In the genomic region with DNA sequence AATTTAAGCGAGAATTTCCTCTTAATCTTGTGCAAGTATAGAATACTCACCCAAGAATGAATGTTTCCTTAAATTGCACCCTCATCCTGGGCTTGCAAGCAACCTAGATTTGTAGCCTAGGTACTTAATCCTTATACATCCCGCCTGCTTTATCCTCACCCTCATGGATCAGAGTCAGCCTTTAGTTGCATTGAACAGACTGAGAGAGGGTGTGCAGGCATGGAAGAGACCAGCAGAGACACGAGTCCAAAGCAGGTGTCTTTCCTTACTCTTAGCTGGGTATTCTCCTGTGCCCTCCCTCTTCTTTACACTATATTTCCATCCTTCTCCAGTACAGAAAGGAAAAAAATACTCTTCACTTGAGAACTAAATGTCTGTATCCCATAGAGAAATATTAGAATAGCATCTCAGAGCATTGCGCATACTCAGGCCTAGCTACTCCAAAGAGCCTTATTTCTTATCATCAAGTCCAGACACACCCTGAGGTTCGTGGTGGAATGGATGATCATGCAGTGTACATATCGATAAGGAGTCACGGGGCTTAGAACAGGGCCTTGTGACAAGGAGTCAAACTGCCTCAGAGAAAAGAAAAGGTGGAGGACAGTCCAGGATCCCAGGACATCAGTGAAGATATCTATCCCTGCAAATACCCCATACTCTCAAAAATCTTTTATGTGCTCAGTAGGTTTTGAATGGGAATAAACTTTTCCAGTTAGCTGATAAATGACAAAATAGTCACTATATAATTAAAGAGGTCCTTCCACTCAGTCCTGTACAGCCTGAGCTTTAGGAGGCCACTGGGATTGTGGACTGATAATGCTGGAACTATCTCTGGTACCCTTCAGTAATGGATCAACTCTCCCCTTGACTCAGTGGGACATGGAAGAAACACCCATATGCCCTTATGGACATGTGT, we compare ENCODE assay signal across 1 cellular context.
TF ChIP-seq lines count a peak whose summit lies in the region.

No MANE protein-coding gene starts in this region.

TF ChIP-seq in K562, 482 proteins besides CTCF, POLR2A, EP300 and RAD21 (continued from another document and continues in another):
- TF ChIP-seq KHSRP (IDR thresholded peaks at IDR 0.05) (peak; percentile 63; the same call in 1 of the 2 replicates), DPF2 (IDR thresholded peaks at IDR 0.05) (peak; percentile 99), POLR2AphosphoS2 (IDR thresholded peaks at IDR 0.05; ENCODE audit: low read length) (no peak), EP400 (IDR thresholded peaks at IDR 0.05) (peak; percentile 74), ZNF766 (CRISPR knock-in tag; conservative IDR thresholded peaks at IDR 0.05) (peak; percentile 87), ZBTB7A (IDR thresholded peaks at IDR 0.05; ENCODE audit: borderline replicate concordance, control insufficient read depth, low read depth, low read length) (no peak), ZNF436 (CRISPR knock-in tag; IDR thresholded peaks at IDR 0.05) (no peak), CREB1 (IDR thresholded peaks at IDR 0.05) (peak; percentile 57; the same call in 1 of the 2 replicates), CREB1 (CRISPR knock-in tag; IDR thresholded peaks at IDR 0.05) (no peak), ZNF217 (CRISPR knock-in tag; IDR thresholded peaks at IDR 0.05) (no peak), ARHGAP35 (IDR thresholded peaks at IDR 0.05; ENCODE audit: partially characterized antibody) (no peak), CREM (IDR thresholded peaks at IDR 0.05; ENCODE audit: low read depth) (peak; percentile 92), KLF6 (CRISPR knock-in tag; IDR thresholded peaks at IDR 0.05; ENCODE audit: borderline replicate concordance) (peak; percentile 87; the same call in 1 of the 2 replicates), HDAC2 (IDR thresholded peaks at IDR 0.05) (peak; percentile 73; the same call in 1 of the 2 replicates), SREBF1 (IDR thresholded peaks at IDR 0.05; ENCODE audit: borderline replicate concordance, low read depth, low read length) (no peak), ILK (tag; IDR thresholded peaks at IDR 0.05; ENCODE audit: borderline replicate concordance, low read depth) (no peak), HMGN3 (IDR thresholded peaks at IDR 0.05; ENCODE audit: borderline replicate concordance, extremely low read depth, insufficient read length, low read depth, low read length) (peak; percentile 76), ZNF644 (tag; IDR thresholded peaks at IDR 0.05; ENCODE audit: low read depth) (peak; percentile 93; the same call in 1 of the 2 replicates), ZNF384 (IDR thresholded peaks at IDR 0.05; ENCODE audit: low read depth, low read length) (peak; percentile 31; the same call in 1 of the 2 replicates), HLTF (IDR thresholded peaks at IDR 0.05) (no peak), NUFIP1 (IDR thresholded peaks at IDR 0.05; ENCODE audit: partially characterized antibody) (no peak), NCOR1 (IDR thresholded peaks at IDR 0.05) (peak; percentile 97), POLR2AphosphoS5 (IDR thresholded peaks at IDR 0.05; ENCODE audit: control insufficient read depth, insufficient read depth, low read depth, low read length) (peak; percentile 98), CHD2 (IDR thresholded peaks at IDR 0.05; ENCODE audit: low read depth, low read length) (no peak), HDAC6 (IDR thresholded peaks at IDR 0.05; ENCODE audit: low read depth, low read length) (no peak), TCF7L2 (IDR thresholded peaks at IDR 0.05; ENCODE audit: low read depth, low read length) (no peak), OTX1 (CRISPR knock-in tag; IDR thresholded peaks at IDR 0.05) (no peak), RBBP5 (IDR thresholded peaks at IDR 0.05; ENCODE audit: borderline replicate concordance, insufficient read depth, low read length, poor library complexity, severe bottlenecking) (peak; percentile 36), KLF10 (CRISPR knock-in tag; IDR thresholded peaks at IDR 0.05) (no peak), KDM1A (IDR thresholded peaks at IDR 0.05) (peak; percentile 87 to 89), TBL1XR1 (IDR thresholded peaks at IDR 0.05; ENCODE audit: low read length in 2 of 2) (peak; percentile 79 to 97; a peak in 3 of 4 replicates), CBX3 (IDR thresholded peaks at IDR 0.05; ENCODE audit: borderline replicate concordance in 1 of 2, low read length in 2 of 2) (peak in 1 of 2 experiments; percentile 89; a peak in 2 of 3 replicates), BMI1 (IDR thresholded peaks at IDR 0.05; ENCODE audit: low read length) (no peak), E2F3 (CRISPR knock-in tag; IDR thresholded peaks at IDR 0.05) (no peak), RBFOX2 (IDR thresholded peaks at IDR 0.05; ENCODE audit: low read depth, low read length) (no peak), ASH1L (IDR thresholded peaks at IDR 0.05; ENCODE audit: borderline replicate concordance, low read depth, partially characterized antibody) (no peak), SAP30 (IDR thresholded peaks at IDR 0.05; ENCODE audit: borderline replicate concordance, insufficient read depth, low read depth, low read length, poor library complexity, severe bottlenecking) (no peak), PHB2 (IDR thresholded peaks at IDR 0.05; ENCODE audit: low read depth) (peak; percentile 91), ZNF668 (CRISPR knock-in tag; IDR thresholded peaks at IDR 0.05) (no peak; the same call in 1 of the 2 replicates), ZNF57 (CRISPR knock-in tag; IDR thresholded peaks at IDR 0.05) (no peak), HNRNPH1 (optimal IDR thresholded peaks at IDR 0.05; ENCODE audit: low read depth, low read length) (no peak)
- TF ChIP-seq, protein P1, sequence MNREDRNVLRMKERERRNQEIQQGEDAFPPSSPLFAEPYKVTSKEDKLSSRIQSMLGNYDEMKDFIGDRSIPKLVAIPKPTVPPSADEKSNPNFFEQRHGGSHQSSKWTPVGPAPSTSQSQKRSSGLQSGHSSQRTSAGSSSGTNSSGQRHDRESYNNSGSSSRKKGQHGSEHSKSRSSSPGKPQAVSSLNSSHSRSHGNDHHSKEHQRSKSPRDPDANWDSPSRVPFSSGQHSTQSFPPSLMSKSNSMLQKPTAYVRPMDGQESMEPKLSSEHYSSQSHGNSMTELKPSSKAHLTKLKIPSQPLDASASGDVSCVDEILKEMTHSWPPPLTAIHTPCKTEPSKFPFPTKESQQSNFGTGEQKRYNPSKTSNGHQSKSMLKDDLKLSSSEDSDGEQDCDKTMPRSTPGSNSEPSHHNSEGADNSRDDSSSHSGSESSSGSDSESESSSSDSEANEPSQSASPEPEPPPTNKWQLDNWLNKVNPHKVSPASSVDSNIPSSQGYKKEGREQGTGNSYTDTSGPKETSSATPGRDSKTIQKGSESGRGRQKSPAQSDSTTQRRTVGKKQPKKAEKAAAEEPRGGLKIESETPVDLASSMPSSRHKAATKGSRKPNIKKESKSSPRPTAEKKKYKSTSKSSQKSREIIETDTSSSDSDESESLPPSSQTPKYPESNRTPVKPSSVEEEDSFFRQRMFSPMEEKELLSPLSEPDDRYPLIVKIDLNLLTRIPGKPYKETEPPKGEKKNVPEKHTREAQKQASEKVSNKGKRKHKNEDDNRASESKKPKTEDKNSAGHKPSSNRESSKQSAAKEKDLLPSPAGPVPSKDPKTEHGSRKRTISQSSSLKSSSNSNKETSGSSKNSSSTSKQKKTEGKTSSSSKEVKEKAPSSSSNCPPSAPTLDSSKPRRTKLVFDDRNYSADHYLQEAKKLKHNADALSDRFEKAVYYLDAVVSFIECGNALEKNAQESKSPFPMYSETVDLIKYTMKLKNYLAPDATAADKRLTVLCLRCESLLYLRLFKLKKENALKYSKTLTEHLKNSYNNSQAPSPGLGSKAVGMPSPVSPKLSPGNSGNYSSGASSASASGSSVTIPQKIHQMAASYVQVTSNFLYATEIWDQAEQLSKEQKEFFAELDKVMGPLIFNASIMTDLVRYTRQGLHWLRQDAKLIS (CRISPR knock-in tag; IDR thresholded peaks at IDR 0.05): no peak
- TF ChIP-seq, protein P2, sequence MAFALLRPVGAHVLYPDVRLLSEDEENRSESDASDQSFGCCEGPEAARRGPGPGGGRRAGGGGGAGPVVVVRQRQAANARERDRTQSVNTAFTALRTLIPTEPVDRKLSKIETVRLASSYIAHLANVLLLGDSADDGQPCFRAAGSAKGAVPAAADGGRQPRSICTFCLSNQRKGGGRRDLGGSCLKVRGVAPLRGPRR (CRISPR knock-in tag; IDR thresholded peaks at IDR 0.05): no peak
- TF ChIP-seq, protein P3, sequence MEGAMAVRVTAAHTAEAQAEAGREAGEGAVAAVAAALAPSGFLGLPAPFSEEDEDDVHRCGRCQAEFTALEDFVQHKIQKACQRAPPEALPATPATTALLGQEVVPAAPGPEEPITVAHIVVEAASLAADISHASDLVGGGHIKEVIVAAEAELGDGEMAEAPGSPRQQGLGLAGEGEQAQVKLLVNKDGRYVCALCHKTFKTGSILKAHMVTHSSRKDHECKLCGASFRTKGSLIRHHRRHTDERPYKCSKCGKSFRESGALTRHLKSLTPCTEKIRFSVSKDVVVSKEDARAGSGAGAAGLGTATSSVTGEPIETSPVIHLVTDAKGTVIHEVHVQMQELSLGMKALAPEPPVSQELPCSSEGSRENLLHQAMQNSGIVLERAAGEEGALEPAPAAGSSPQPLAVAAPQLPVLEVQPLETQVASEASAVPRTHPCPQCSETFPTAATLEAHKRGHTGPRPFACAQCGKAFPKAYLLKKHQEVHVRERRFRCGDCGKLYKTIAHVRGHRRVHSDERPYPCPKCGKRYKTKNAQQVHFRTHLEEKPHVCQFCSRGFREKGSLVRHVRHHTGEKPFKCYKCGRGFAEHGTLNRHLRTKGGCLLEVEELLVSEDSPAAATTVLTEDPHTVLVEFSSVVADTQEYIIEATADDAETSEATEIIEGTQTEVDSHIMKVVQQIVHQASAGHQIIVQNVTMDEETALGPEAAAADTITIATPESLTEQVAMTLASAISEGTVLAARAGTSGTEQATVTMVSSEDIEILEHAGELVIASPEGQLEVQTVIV (CRISPR knock-in tag; IDR thresholded peaks at IDR 0.05; ENCODE audit: borderline replicate concordance): no peak
- TF ChIP-seq, protein P4, sequence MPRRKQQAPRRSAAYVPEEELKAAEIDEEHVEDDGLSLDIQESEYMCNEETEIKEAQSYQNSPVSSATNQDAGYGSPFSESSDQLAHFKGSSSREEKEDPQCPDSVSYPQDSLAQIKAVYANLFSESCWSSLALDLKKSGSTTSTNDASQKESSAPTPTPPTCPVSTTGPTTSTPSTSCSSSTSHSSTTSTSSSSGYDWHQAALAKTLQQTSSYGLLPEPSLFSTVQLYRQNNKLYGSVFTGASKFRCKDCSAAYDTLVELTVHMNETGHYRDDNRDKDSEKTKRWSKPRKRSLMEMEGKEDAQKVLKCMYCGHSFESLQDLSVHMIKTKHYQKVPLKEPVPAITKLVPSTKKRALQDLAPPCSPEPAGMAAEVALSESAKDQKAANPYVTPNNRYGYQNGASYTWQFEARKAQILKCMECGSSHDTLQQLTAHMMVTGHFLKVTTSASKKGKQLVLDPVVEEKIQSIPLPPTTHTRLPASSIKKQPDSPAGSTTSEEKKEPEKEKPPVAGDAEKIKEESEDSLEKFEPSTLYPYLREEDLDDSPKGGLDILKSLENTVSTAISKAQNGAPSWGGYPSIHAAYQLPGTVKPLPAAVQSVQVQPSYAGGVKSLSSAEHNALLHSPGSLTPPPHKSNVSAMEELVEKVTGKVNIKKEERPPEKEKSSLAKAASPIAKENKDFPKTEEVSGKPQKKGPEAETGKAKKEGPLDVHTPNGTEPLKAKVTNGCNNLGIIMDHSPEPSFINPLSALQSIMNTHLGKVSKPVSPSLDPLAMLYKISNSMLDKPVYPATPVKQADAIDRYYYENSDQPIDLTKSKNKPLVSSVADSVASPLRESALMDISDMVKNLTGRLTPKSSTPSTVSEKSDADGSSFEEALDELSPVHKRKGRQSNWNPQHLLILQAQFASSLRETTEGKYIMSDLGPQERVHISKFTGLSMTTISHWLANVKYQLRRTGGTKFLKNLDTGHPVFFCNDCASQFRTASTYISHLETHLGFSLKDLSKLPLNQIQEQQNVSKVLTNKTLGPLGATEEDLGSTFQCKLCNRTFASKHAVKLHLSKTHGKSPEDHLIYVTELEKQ (CRISPR knock-in tag; IDR thresholded peaks at IDR 0.05): no peak
- TF ChIP-seq, protein P5, sequence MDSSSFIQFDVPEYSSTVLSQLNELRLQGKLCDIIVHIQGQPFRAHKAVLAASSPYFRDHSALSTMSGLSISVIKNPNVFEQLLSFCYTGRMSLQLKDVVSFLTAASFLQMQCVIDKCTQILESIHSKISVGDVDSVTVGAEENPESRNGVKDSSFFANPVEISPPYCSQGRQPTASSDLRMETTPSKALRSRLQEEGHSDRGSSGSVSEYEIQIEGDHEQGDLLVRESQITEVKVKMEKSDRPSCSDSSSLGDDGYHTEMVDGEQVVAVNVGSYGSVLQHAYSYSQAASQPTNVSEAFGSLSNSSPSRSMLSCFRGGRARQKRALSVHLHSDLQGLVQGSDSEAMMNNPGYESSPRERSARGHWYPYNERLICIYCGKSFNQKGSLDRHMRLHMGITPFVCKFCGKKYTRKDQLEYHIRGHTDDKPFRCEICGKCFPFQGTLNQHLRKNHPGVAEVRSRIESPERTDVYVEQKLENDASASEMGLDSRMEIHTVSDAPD (CRISPR knock-in tag; IDR thresholded peaks at IDR 0.05): no peak
- TF ChIP-seq, protein P6, sequence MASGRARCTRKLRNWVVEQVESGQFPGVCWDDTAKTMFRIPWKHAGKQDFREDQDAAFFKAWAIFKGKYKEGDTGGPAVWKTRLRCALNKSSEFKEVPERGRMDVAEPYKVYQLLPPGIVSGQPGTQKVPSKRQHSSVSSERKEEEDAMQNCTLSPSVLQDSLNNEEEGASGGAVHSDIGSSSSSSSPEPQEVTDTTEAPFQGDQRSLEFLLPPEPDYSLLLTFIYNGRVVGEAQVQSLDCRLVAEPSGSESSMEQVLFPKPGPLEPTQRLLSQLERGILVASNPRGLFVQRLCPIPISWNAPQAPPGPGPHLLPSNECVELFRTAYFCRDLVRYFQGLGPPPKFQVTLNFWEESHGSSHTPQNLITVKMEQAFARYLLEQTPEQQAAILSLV (tag; IDR thresholded peaks at IDR 0.05): no peak
- TF ChIP-seq, protein P7, sequence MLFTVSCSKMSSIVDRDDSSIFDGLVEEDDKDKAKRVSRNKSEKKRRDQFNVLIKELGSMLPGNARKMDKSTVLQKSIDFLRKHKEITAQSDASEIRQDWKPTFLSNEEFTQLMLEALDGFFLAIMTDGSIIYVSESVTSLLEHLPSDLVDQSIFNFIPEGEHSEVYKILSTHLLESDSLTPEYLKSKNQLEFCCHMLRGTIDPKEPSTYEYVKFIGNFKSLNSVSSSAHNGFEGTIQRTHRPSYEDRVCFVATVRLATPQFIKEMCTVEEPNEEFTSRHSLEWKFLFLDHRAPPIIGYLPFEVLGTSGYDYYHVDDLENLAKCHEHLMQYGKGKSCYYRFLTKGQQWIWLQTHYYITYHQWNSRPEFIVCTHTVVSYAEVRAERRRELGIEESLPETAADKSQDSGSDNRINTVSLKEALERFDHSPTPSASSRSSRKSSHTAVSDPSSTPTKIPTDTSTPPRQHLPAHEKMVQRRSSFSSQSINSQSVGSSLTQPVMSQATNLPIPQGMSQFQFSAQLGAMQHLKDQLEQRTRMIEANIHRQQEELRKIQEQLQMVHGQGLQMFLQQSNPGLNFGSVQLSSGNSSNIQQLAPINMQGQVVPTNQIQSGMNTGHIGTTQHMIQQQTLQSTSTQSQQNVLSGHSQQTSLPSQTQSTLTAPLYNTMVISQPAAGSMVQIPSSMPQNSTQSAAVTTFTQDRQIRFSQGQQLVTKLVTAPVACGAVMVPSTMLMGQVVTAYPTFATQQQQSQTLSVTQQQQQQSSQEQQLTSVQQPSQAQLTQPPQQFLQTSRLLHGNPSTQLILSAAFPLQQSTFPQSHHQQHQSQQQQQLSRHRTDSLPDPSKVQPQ (CRISPR knock-in tag; IDR thresholded peaks at IDR 0.05; ENCODE audit: borderline replicate concordance): no peak
- TF ChIP-seq, protein P8, sequence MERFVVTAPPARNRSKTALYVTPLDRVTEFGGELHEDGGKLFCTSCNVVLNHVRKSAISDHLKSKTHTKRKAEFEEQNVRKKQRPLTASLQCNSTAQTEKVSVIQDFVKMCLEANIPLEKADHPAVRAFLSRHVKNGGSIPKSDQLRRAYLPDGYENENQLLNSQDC (CRISPR knock-in tag; IDR thresholded peaks at IDR 0.05): no peak
